Comparison of ENCODE assay signal across 1 cellular context in genomic region chr16:87765776-87766484, GRCh38.
TF ChIP-seq lines count a peak whose summit lies in the region.

Gene KLHDC4 (minus strand): TSS chr16:87765986. CDS start chr16:87765890, 96 bp downstream.

TF ChIP-seq in HepG2, 621 proteins besides CTCF, POLR2A, EP300 and RAD21 (continued from another document and continues in another):
- TF ChIP-seq MYPOP (CRISPR knock-in tag; IDR thresholded peaks at IDR 0.05) (peak; percentile 41; the same call in 1 of the 2 replicates), BRCA1 (CRISPR knock-in tag; IDR thresholded peaks at IDR 0.05) (peak; percentile 35; the same call in 1 of the 2 replicates), HMGXB4 (CRISPR knock-in tag; IDR thresholded peaks at IDR 0.05; ENCODE audit: borderline replicate concordance in 1 of 2, low read depth in 1 of 2) (peak; percentile 89 to 93), NR2F2 (IDR thresholded peaks at IDR 0.05; ENCODE audit: borderline replicate concordance, low read depth) (no peak; the same call in 1 of the 2 replicates), ZNF367 (CRISPR knock-in tag; IDR thresholded peaks at IDR 0.05; ENCODE audit: borderline replicate concordance) (peak; percentile 51; the same call in 1 of the 2 replicates), ZBTB46 (CRISPR knock-in tag; IDR thresholded peaks at IDR 0.05; ENCODE audit: borderline replicate concordance) (no peak), NCOA5 (CRISPR knock-in tag; IDR thresholded peaks at IDR 0.05) (no peak), GATA4 (IDR thresholded peaks at IDR 0.05; ENCODE audit: borderline replicate concordance, low read depth) (peak; percentile 63; the same call in 1 of the 2 replicates), RORA (CRISPR knock-in tag; IDR thresholded peaks at IDR 0.05) (no peak), ZNF547 (CRISPR knock-in tag; IDR thresholded peaks at IDR 0.05) (peak; percentile 54), SIX1 (CRISPR knock-in tag; IDR thresholded peaks at IDR 0.05; ENCODE audit: borderline replicate concordance) (no peak), ETV5 (CRISPR knock-in tag; IDR thresholded peaks at IDR 0.05; ENCODE audit: borderline replicate concordance) (peak; percentile 90), NFE2L1 (CRISPR knock-in tag; IDR thresholded peaks at IDR 0.05; ENCODE audit: borderline replicate concordance) (no peak), RNF2 (conservative IDR thresholded peaks at IDR 0.05; ENCODE audit: low read depth) (no peak), NFE2L2 (IDR thresholded peaks at IDR 0.05; ENCODE audit: low read length) (no peak), ZNF343 (CRISPR knock-in tag; IDR thresholded peaks at IDR 0.05) (no peak), AHR (CRISPR knock-in tag; IDR thresholded peaks at IDR 0.05) (peak; percentile 78; the same call in 1 of the 2 replicates), ZHX1 (CRISPR knock-in tag; IDR thresholded peaks at IDR 0.05; ENCODE audit: low read depth) (no peak), ZFP36L1 (CRISPR knock-in tag; IDR thresholded peaks at IDR 0.05) (no peak; the same call in 1 of the 2 replicates), FLYWCH1 (CRISPR knock-in tag; IDR thresholded peaks at IDR 0.05) (no peak), ZBTB39 (CRISPR knock-in tag; IDR thresholded peaks at IDR 0.05) (no peak), USF2 (IDR thresholded peaks at IDR 0.05; ENCODE audit: low read depth, low read length) (0 out of 2 replicates have a peak, but pooled peaks have one; percentile 5), USF2 (CRISPR knock-in tag; IDR thresholded peaks at IDR 0.05; ENCODE audit: borderline replicate concordance) (peak; percentile 18; the same call in 1 of the 2 replicates), FOXA1 (IDR thresholded peaks at IDR 0.05) (no peak), FOXA1 (CRISPR knock-in tag; IDR thresholded peaks at IDR 0.05) (no peak; the same call in 1 of the 2 replicates), U2AF2 (IDR thresholded peaks at IDR 0.05; ENCODE audit: low read depth, low read length) (peak; percentile 31; the same call in 1 of the 2 replicates), ZNF678 (CRISPR knock-in tag; IDR thresholded peaks at IDR 0.05) (no peak), ZFP36L2 (CRISPR knock-in tag; IDR thresholded peaks at IDR 0.05) (peak; percentile 61; the same call in 1 of the 2 replicates), SPEN (CRISPR knock-in tag; IDR thresholded peaks at IDR 0.05; ENCODE audit: low read depth) (peak; percentile 91; the same call in 1 of the 2 replicates), ZNF260 (CRISPR knock-in tag; IDR thresholded peaks at IDR 0.05; ENCODE audit: borderline replicate concordance, low read depth) (no peak), ZNF251 (CRISPR knock-in tag; IDR thresholded peaks at IDR 0.05) (no peak), ZNF414 (CRISPR knock-in tag; IDR thresholded peaks at IDR 0.05) (no peak), HOXA5 (CRISPR knock-in tag; IDR thresholded peaks at IDR 0.05) (peak; percentile 81), CBFB (CRISPR knock-in tag; IDR thresholded peaks at IDR 0.05) (no peak; the same call in 1 of the 2 replicates), ZNF605 (CRISPR knock-in tag; IDR thresholded peaks at IDR 0.05) (peak; percentile 72), NR2F6 (IDR thresholded peaks at IDR 0.05) (no peak), NR2F6 (CRISPR knock-in tag; IDR thresholded peaks at IDR 0.05) (peak; percentile 36; the same call in 1 of the 2 replicates), ZNF740 (CRISPR knock-in tag; IDR thresholded peaks at IDR 0.05) (0 out of 2 replicates have a peak, but pooled peaks have one; percentile 37), KLF12 (CRISPR knock-in tag; IDR thresholded peaks at IDR 0.05; ENCODE audit: borderline replicate concordance) (peak; percentile 70; the same call in 1 of the 2 replicates), CBX2 (IDR thresholded peaks at IDR 0.05; ENCODE audit: low read depth, low read length) (no peak), CBX2 (CRISPR knock-in tag; IDR thresholded peaks at IDR 0.05; ENCODE audit: low read depth) (peak; percentile 55; the same call in 1 of the 2 replicates), HNRNPL (IDR thresholded peaks at IDR 0.05; ENCODE audit: low read depth, low read length) (no peak; the same call in 1 of the 2 replicates), ZNF639 (CRISPR knock-in tag; conservative IDR thresholded peaks at IDR 0.05) (peak; percentile 83; the same call in 1 of the 2 replicates), DMTF1 (CRISPR knock-in tag; IDR thresholded peaks at IDR 0.05) (no peak), HDAC1 (CRISPR knock-in tag; IDR thresholded peaks at IDR 0.05) (peak; percentile 100), ZNF205 (CRISPR knock-in tag; IDR thresholded peaks at IDR 0.05) (peak; percentile 40; the same call in 1 of the 2 replicates), TBL1XR1 (IDR thresholded peaks at IDR 0.05; ENCODE audit: borderline replicate concordance, low read length, partially characterized antibody) (no peak), RXRA (CRISPR knock-in tag; IDR thresholded peaks at IDR 0.05) (peak; percentile 79)
